14 cellular contexts compared by ENCODE assay signal in the genomic region with DNA sequence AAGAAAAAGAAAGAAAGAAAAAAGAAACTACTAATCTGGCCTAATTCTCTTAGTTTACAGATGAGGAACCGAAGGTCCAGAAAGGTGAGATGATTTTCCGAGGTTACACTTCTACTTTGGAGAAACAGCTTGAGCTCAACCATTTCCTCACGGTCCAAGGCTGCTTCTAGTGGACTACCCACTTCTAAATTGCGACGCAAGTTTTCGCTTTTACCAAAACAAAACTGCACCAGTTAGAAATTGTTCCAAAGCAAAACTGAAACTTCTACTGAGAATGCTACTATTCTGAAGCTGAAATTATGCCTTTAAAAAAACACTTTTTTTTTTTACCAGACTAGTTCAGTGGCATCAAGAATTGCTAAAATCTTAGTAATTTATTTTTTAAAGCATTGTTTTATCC.
DNase-seq lines count a peak whose midpoint lies in the region; ATAC-seq and TF ChIP-seq lines count a peak whose summit lies in the region.
"Had no signal": no experiment of that assay in that cellular context is flagged by ENCODE, and none has a peak within 500 bp of the region (broad histone marks: within the 10 kb centered on the region; RNA-seq: fewer than 3 reads in every experiment).

No MANE protein-coding gene starts in this region.

- H2AFZ ChIP-seq in fibroblast of lung (ENCODE audit: low read length) = peak overlapping the region; percentile 39
- no peak overlapping the region for H2AFZ ChIP-seq in GM23248

- H4K20me1 ChIP-seq in fibroblast of lung (ENCODE audit: control insufficient read depth, extremely low read depth, insufficient read depth, low read length) = no peaks in the 10 kb centered on the region
- H4K20me1 ChIP-seq in GM23248 (ENCODE audit: insufficient read depth) = no peaks in the 10 kb centered on the region

- no peak overlapping the region for H3K27ac ChIP-seq in fibroblast of lung (ENCODE audit: insufficient read depth, low read length)
- H3K27ac ChIP-seq in GM23248 = no peak overlapping the region

- H3K27me3 ChIP-seq in fibroblast of lung (ENCODE audit: control insufficient read depth, insufficient read depth, low read length) (no peaks in the 10 kb centered on the region), GM23248 (replicated peaks; ENCODE audit: insufficient read depth) (no peaks in the 10 kb centered on the region)

- intact Hi-C loops in left ventricle myocardium superior (cut with micrococcal nuclease) = no loop called here

- no peaks in the 10 kb centered on the region for H3K9me3 ChIP-seq in fibroblast of lung (ENCODE audit: control insufficient read depth, insufficient read depth, low read depth, low read length)
- H3K9me3 ChIP-seq in GM23248 (ENCODE audit: low read depth) = no peaks in the 10 kb centered on the region

- H3K4me3 ChIP-seq in fibroblast of lung (replicated peaks in 1 of 4; ENCODE audit: control extremely low read depth in 1 of 4, insufficient read depth in 1 of 4, low read depth in 3 of 4, low read length in 4 of 4) = no peak overlapping the region
- H3K4me3 ChIP-seq in GM23248 = no peak overlapping the region

- H3K36me3 ChIP-seq in fibroblast of lung (ENCODE audit: control insufficient read depth, insufficient read depth, low read length) = no peaks in the 10 kb centered on the region
- H3K36me3 ChIP-seq in GM23248 (ENCODE audit: low read depth) = no peaks in the 10 kb centered on the region

- no peaks in the 10 kb centered on the region for H3F3A ChIP-seq in GM23248 (ENCODE audit: insufficient read depth)

- DNase-seq in fibroblast of lung (ENCODE audit: low read depth in 2 of 2) (no peak), left ventricle myocardium superior (no peak), GM23248 (no peak)
- DNase-seq: activated CD4-positive, alpha-beta T cell treated with anti-CD3 and anti-CD28 coated beads for 1 hour; activated naive CD4-positive, alpha-beta T cell treated with anti-CD3 and anti-CD28 coated beads, Interleukin-2, amount 50 U/mL, for 16 hours; immature natural killer cell; NCI-H1417; NCI-H69 had no signal

- H3K9ac ChIP-seq in fibroblast of lung (ENCODE audit: insufficient read depth, low read length) = no peak overlapping the region
- no peak overlapping the region for H3K9ac ChIP-seq in GM23248

- H3K79me2 ChIP-seq in fibroblast of lung (ENCODE audit: control insufficient read depth, insufficient read depth, low read length) (no peaks in the 10 kb centered on the region), GM23248 (ENCODE audit: insufficient read depth) (no peaks in the 10 kb centered on the region)

- no peaks in the 10 kb centered on the region for H3K9me2 ChIP-seq in GM23248 (ENCODE audit: insufficient read depth)

- peak; percentile 86 for ATAC-seq in GM18868 (IDR thresholded peaks at IDR 0.05; ENCODE audit: unreplicated experiment)
- ATAC-seq in GM21381 (IDR thresholded peaks at IDR 0.05; ENCODE audit: unreplicated experiment) = peak; percentile 71
- peak; percentile 72 for ATAC-seq in HG03060 (IDR thresholded peaks at IDR 0.05; ENCODE audit: low read depth, unreplicated experiment)
- ATAC-seq in left ventricle myocardium superior = no peak
- no peak for ATAC-seq in GM19328 (IDR thresholded peaks at IDR 0.05; ENCODE audit: unreplicated experiment)
- ATAC-seq: HCT116, SK-N-SH treated with all-trans-retinoic acid at 6 μM for 48 hours had no signal

- whole genome bisulfite sequencing in GM23248 (ENCODE audit: low coverage in 1 of 2, low lambda C conversion rate in 2 of 2, missing lambda C conversion rate in 2 of 2), 2 experiments = 90 to 91% methylated on average over 6 of the region's 6 CpGs

- TF ChIP-seq CTCF in fibroblast of lung (conservative IDR thresholded peaks at IDR 0.05 in 1 of 2, IDR thresholded peaks at IDR 0.05 in 1 of 2; ENCODE audit: low read depth in 1 of 2, low read length in 2 of 2) = no peak

- in situ Hi-C loops in GM23248 (cut with MboI) = no loop called here

- H3K4me1 ChIP-seq in fibroblast of lung (ENCODE audit: control insufficient read depth, extremely low read depth, insufficient read depth, low read length) = no peaks in the 10 kb centered on the region
- no peaks in the 10 kb centered on the region for H3K4me1 ChIP-seq in GM23248 (ENCODE audit: insufficient read depth)

- peak overlapping the region; percentile 3 for H3K4me2 ChIP-seq in fibroblast of lung (ENCODE audit: extremely low read depth, insufficient read depth, low read length)
- H3K4me2 ChIP-seq in GM23248 (ENCODE audit: unreplicated experiment) = no peak overlapping the region

Comparison
In these comparisons a context has a peak if more than half of its experiments do, and no peak if none do; other contexts are left out.
1. ATAC-seq: peak in GM18868 (single experiment), GM21381 (single experiment) and HG03060 (single experiment); none in left ventricle myocardium superior (single experiment) and GM19328 (single experiment).